ENCODE assay signal across 8 cellular contexts in the genomic region with DNA sequence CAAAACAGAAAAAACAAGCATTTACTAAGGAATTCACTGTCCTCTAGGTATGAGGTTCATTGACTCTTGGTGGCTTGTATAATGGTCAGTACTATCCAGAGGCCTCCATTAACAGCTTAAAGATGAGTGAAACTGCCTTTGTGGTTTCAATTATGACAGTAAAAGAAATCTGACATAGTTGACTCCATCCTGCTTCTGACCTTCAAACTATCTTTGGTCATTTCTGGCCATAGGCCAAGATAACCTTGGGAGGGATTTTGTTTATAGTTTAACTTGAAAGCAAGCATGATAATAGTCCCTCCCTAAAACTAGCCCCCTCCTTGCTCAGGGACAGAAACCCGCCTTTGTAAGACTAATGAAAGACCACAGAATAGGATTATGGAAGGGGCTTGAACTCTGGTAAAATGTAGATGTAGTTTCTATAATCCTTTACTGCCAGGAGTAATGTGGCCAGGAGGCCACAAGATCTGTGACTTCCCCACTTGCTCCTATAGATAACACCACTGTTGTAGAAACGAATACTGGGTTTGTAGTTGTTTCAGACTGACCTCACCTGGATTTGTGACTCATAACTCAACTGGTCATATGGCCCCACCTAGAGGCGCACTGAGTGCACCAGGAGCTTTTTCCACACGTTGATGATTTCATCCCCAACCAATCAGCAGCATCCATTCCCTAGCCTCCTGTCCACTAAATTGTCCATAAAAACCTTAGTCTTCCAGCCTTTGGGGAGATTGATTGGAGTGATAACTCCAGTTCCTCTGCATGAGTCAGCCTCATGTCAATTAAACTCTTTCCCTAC. TPM values are rescaled to one million over a fixed set of nuclear protein-coding genes. Genes with fewer than 3 reads are reported as not detected.
A peak's percentile ranks its signal among the peaks of the same experiment; 100 is the strongest.
DNase-seq lines count a peak whose midpoint lies in the region; ATAC-seq and TF ChIP-seq lines count a peak whose summit lies in the region.

No MANE protein-coding gene starts in this region.

- no peak overlapping the region for H3K9ac ChIP-seq in Karpas-422 (ENCODE audit: low read length)

- DNase-seq in stimulated activated CD4-positive, alpha-beta T cell treated with anti-CD3 and anti-CD28 coated beads, Interleukin-1b, Interleukin-23, amount 100 ng/mL, for 48 hours, result peak; percentile 28
- no peak for DNase-seq in stimulated activated CD4-positive, alpha-beta T cell treated with anti-CD3 and anti-CD28 coated beads, Interleukin-12 subunit alpha, Interleukin-12 subunit beta, amount 100 ng/mL, for 4 hours
- DNase-seq in H7 (peak; percentile 34), Karpas-422 (peak; percentile 80), heart right ventricle (peak in 1 of 2 donors; percentile 32), transverse colon (peak; percentile 70)
- DNase-seq in activated CD4-positive, alpha-beta T cell treated with anti-CD3 and anti-CD28 coated beads for 48 hours, result peak; percentile 46
- no peak for DNase-seq in activated T-helper 2 cell treated with anti-CD3 and anti-CD28 coated beads, Interferon-gamma antibody, Interleukin-2, Interleukin-4, amounts not matched to agents 10 μg/mL and 5 μg/mL and 100 μg/mL, durations not matched to agents 14 hours and 24 hours and 36 hours (ENCODE audit: low spot score)

- no peak overlapping the region for H3K4me2 ChIP-seq in Karpas-422 (ENCODE audit: low read depth, low read length, poor library complexity, severe bottlenecking)

- no peak for TF ChIP-seq POLR2A in transverse colon (IDR thresholded peaks at IDR 0.05)

- H3K36me3 ChIP-seq in H7 (replicated peaks; ENCODE audit: control insufficient read depth, insufficient read depth, low read length) (no peaks in the 10 kb centered on the region), Karpas-422 (ENCODE audit: insufficient read depth, low read length) (no peaks in the 10 kb centered on the region), heart right ventricle (no peaks in the 10 kb centered on the region), transverse colon (no peaks in the 10 kb centered on the region)

- in situ Hi-C loops in transverse colon (cut with MboI; ENCODE audit: low pct_ligation_motif_present in 1 of 4, low pct_unique_long_range_greater_than_20kb in 1 of 4, low sequenced_read_pairs in 3 of 4), result loop anchor here in 3 of 4 donors (10.0 to 25.0 kb wide), 3 partner anchors 289 to 409 kb away; a partner anchor contains a TSS

- H3K27ac ChIP-seq in Karpas-422 (ENCODE audit: low read length) (no peak overlapping the region), heart right ventricle (no peak overlapping the region), transverse colon (no peak overlapping the region)

- TF ChIP-seq EP300 in transverse colon (IDR thresholded peaks at IDR 0.05; ENCODE audit: low read depth), result no peak

- H3K27ac Mint-ChIP-seq in activated T-helper 2 cell treated with anti-CD3 and anti-CD28 coated beads, Interferon-gamma antibody, Interleukin-2, Interleukin-4, amounts not matched to agents 10 μg/mL and 5 μg/mL and 100 μg/mL, durations not matched to agents 14 hours and 24 hours and 36 hours, result no peak overlapping the region

- peaks cover 6% of the 10 kb centered on the region for H3K4me1 Mint-ChIP-seq in activated T-helper 2 cell treated with anti-CD3 and anti-CD28 coated beads, Interferon-gamma antibody, Interleukin-2, Interleukin-4, amounts not matched to agents 10 μg/mL and 5 μg/mL and 100 μg/mL, durations not matched to agents 14 hours and 24 hours and 36 hours (ENCODE audit: low read depth)

- H3K4me3 ChIP-seq in H7 (ENCODE audit: insufficient read depth, low read depth, low read length) (no peak overlapping the region), Karpas-422 (ENCODE audit: low read length) (no peak overlapping the region), heart right ventricle (no peak overlapping the region), transverse colon (no peak overlapping the region)

- H3K27me3 ChIP-seq in H7 (ENCODE audit: control insufficient read depth, insufficient read depth, low read length), result no peaks in the 10 kb centered on the region
- no peaks in the 10 kb centered on the region for H3K27me3 ChIP-seq in Karpas-422 (ENCODE audit: low read length)
- no peaks in the 10 kb centered on the region for H3K27me3 ChIP-seq in heart right ventricle
- H3K27me3 ChIP-seq in transverse colon, result no peaks in the 10 kb centered on the region

- H3K27me3 Mint-ChIP-seq in activated T-helper 2 cell treated with anti-CD3 and anti-CD28 coated beads, Interferon-gamma antibody, Interleukin-2, Interleukin-4, amounts not matched to agents 10 μg/mL and 5 μg/mL and 100 μg/mL, durations not matched to agents 14 hours and 24 hours and 36 hours (ENCODE audit: low read depth), result peaks cover 16% of the 10 kb centered on the region

- 50 to 59% methylated on average over 4 of the region's 4 CpGs for WGBS in heart right ventricle, 2 donors
- WGBS in transverse colon (ENCODE audit: low coverage in 1 of 2), 2 donors, result 48 to 100% methylated on average over 1 to 4 of the region's 4 CpGs

- peak in 5 of 8 donors; percentile 39 to 81 (median 61) for ATAC-seq in heart right ventricle

- no peaks in the 10 kb centered on the region for H3K9me2 ChIP-seq in Karpas-422 (replicated peaks; ENCODE audit: insufficient read depth, low read length)

- TF ChIP-seq CTCF in heart right ventricle (IDR thresholded peaks at IDR 0.05) (peak in 8 of 9 donors; percentile 22 to 58 (median 42)), transverse colon (IDR thresholded peaks at IDR 0.05) (peak in 4 of 5 experiments; percentile 29 to 64 (median 43))

- H3K4me1 ChIP-seq in Karpas-422 (ENCODE audit: low read length) (peaks cover 14% of the 10 kb centered on the region), heart right ventricle (peaks cover 0 to 12% (median 5%) of the 10 kb centered on the region in 9 donors), transverse colon (no peaks in the 10 kb centered on the region)

- H3K36me3 Mint-ChIP-seq in activated T-helper 2 cell treated with anti-CD3 and anti-CD28 coated beads, Interferon-gamma antibody, Interleukin-2, Interleukin-4, amounts not matched to agents 10 μg/mL and 5 μg/mL and 100 μg/mL, durations not matched to agents 14 hours and 24 hours and 36 hours (ENCODE audit: low read depth), result no peaks in the 10 kb centered on the region

- no peak overlapping the region for H2AFZ ChIP-seq in Karpas-422 (ENCODE audit: low read length)

- H4K20me1 ChIP-seq in Karpas-422 (ENCODE audit: insufficient read depth, low read depth, low read length), result no peaks in the 10 kb centered on the region

- H3K79me2 ChIP-seq in Karpas-422 (ENCODE audit: low read length), result no peaks in the 10 kb centered on the region

- no peak overlapping the region for H3K4me3 Mint-ChIP-seq in activated T-helper 2 cell treated with anti-CD3 and anti-CD28 coated beads, Interferon-gamma antibody, Interleukin-2, Interleukin-4, amounts not matched to agents 10 μg/mL and 5 μg/mL and 100 μg/mL, durations not matched to agents 14 hours and 24 hours and 36 hours (ENCODE audit: low read depth)

- H3K9me3 Mint-ChIP-seq in activated T-helper 2 cell treated with anti-CD3 and anti-CD28 coated beads, Interferon-gamma antibody, Interleukin-2, Interleukin-4, amounts not matched to agents 10 μg/mL and 5 μg/mL and 100 μg/mL, durations not matched to agents 14 hours and 24 hours and 36 hours, result no peaks in the 10 kb centered on the region

- H3K9me3 ChIP-seq in Karpas-422 (ENCODE audit: low read length) (no peaks in the 10 kb centered on the region), heart right ventricle (peaks cover 0 to 6% (median 0%) of the 10 kb centered on the region in 11 donors), transverse colon (no peaks in the 10 kb centered on the region)

- intact Hi-C loops in heart right ventricle (cut with DNase I) (loop anchor here in 5 of 10 donors (5.0 to 10.0 kb wide), 3 partner anchors 59 to 287 kb away; a partner anchor contains a TSS), transverse colon (cut with DNase I; ENCODE audit: low total_unique reads) (no loop called here)
- intact Hi-C loops in activated T-helper 2 cell treated with anti-CD3 and anti-CD28 coated beads, Interferon-gamma antibody, Interleukin-2, Interleukin-4, amounts not matched to agents 10 μg/mL and 5 μg/mL and 100 μg/mL, durations not matched to agents 14 hours and 24 hours and 36 hours (cut with micrococcal nuclease), result loop anchor here (2.0 kb wide), 1 partner anchor 19 kb away; no protein-coding TSS in a partner anchor

RNA-seq across cellular contexts. Expression of a gene that starts 8.6 kb away (rescaled TPM):
- 5.1 and 5.3 TPM in 2 replicates for total RNA-seq in H7 (2014; rRNA removed; shearing (Covaris generic))
- total RNA-seq in Karpas-422 (2014; rRNA removed; shearing (Covaris generic); ENCODE audit: low replicate concordance), result 19.7 and 19.9 TPM in 2 replicates
- total RNA-seq in heart right ventricle (10 to 100 TPM in 9 of 10 donors, 1 to 10 TPM in 1; 9.9 to 16.2 (median 15.2) TPM), transverse colon (10 to 100 TPM; 19.1 to 26.5 (median 24.0) TPM)
- polyA plus RNA-seq in heart right ventricle, result 1 to 10 TPM; 2.5 to 8.5 TPM
- total RNA-seq in activated T-helper 2 cell treated with anti-CD3 and anti-CD28 coated beads, Interferon-gamma antibody, Interleukin-2, Interleukin-4, amounts not matched to agents 10 μg/mL and 5 μg/mL and 100 μg/mL, durations not matched to agents 14 hours and 24 hours and 36 hours, result 7.1 and 8.4 TPM in 2 replicates

Comparison
In these comparisons a context has a peak if more than half of its experiments do, and no peak if none do; other contexts are left out.
1. DNase-seq: peak in stimulated activated CD4-positive, alpha-beta T cell treated with anti-CD3 and anti-CD28 coated beads, Interleukin-1b, Interleukin-23, amount 100 ng/mL, for 48 hours (single experiment), H7 (single experiment), Karpas-422 (single experiment), activated CD4-positive, alpha-beta T cell treated with anti-CD3 and anti-CD28 coated beads for 48 hours (single experiment) and transverse colon (single experiment); none in stimulated activated CD4-positive, alpha-beta T cell treated with anti-CD3 and anti-CD28 coated beads, Interleukin-12 subunit alpha, Interleukin-12 subunit beta, amount 100 ng/mL, for 4 hours (single experiment) and activated T-helper 2 cell treated with anti-CD3 and anti-CD28 coated beads, Interferon-gamma antibody, Interleukin-2, Interleukin-4, amounts not matched to agents 10 μg/mL and 5 μg/mL and 100 μg/mL, durations not matched to agents 14 hours and 24 hours and 36 hours (single experiment).